29 cellular contexts compared by ENCODE assay signal in genomic region chr1:228219245-228219961, GRCh38.
"Had no signal": no experiment of that assay in that cellular context is flagged by ENCODE, and none has a peak within 500 bp of the region (broad histone marks: within the 10 kb centered on the region; RNA-seq: fewer than 3 reads in every experiment).

No MANE protein-coding gene starts in this region.

- H3K9me3 ChIP-seq: adrenal gland, right lobe of liver had no signal

- H3K4me3 Mint-ChIP-seq: activated CD4-positive, alpha-beta memory T cell treated with anti-CD3 and anti-CD28 coated beads, Interleukin-2, amount 10 ng/mL, durations not matched to agents 7 days and 5 days; activated CD4-positive, alpha-beta T cell treated with anti-CD3 and anti-CD28 coated beads, Interleukin-2, amount 10 ng/mL, durations not matched to agents 7 days and 5 days; activated naive CD4-positive, alpha-beta T cell treated with anti-CD3 and anti-CD28 coated beads for 36 hours; activated naive CD8-positive, alpha-beta T cell treated with anti-CD3 and anti-CD28 coated beads for 36 hours; activated T-helper 1 cell treated with anti-CD3 and anti-CD28 coated beads, Interleukin-12 subunit alpha, Interleukin-12 subunit beta, Interleukin-2, Interleukin-4 antibody, amounts not matched to agents 30 ng/mL and 10 ng/mL and 1 ng/mL, durations not matched to agents 14 hours and 24 hours and 36 hours; memory B cell; stimulated activated effector memory CD8-positive, alpha-beta T cell treated with anti-CD3 and anti-CD28 coated beads, Interleukin-12 subunit alpha, Interleukin-12 subunit beta, amount 100 ng/mL, for 72 hours; stimulated activated naive CD8-positive, alpha-beta T cell treated with anti-CD3 and anti-CD28 coated beads, Interleukin-15, Interleukin-2, amounts not matched to agents 100 ng/mL and 50 ng/mL, for 24 hours; T-helper 1 cell treated with Interleukin-12 subunit alpha and Interleukin-12 subunit beta and Interleukin-4 antibody, amounts not matched to agents 30 μg/mL and 1 μg/mL, for 36 hours had no signal

- ATAC-seq: activated CD4-positive, CD25-positive, alpha-beta regulatory T cell treated with anti-CD3 and anti-CD28 coated beads, Interleukin-2, amount 50 U/mL, for 24 hours; body of pancreas; gastroesophageal sphincter; left colon; naive thymus-derived CD8-positive, alpha-beta T cell; stimulated activated effector memory CD8-positive, alpha-beta T cell treated with anti-CD3 and anti-CD28 coated beads, Interleukin-12 subunit alpha, Interleukin-12 subunit beta, amount 100 ng/mL, for 72 hours had no signal

- H3K9me3 Mint-ChIP-seq: activated CD4-positive, alpha-beta memory T cell treated with anti-CD3 and anti-CD28 coated beads, Interleukin-2, amount 10 ng/mL, durations not matched to agents 7 days and 5 days; activated T-helper 1 cell treated with anti-CD3 and anti-CD28 coated beads, Interleukin-12 subunit alpha, Interleukin-12 subunit beta, Interleukin-2, Interleukin-4 antibody, amounts not matched to agents 30 ng/mL and 10 ng/mL and 1 ng/mL, durations not matched to agents 14 hours and 24 hours and 36 hours; neural crest cell; stimulated activated effector memory CD8-positive, alpha-beta T cell treated with anti-CD3 and anti-CD28 coated beads, Interleukin-12 subunit alpha, Interleukin-12 subunit beta, amount 100 ng/mL, for 72 hours; stimulated activated naive CD8-positive, alpha-beta T cell treated with anti-CD3 and anti-CD28 coated beads, Interleukin-15, Interleukin-2, amounts not matched to agents 100 ng/mL and 50 ng/mL, for 24 hours had no signal

- H3K27ac ChIP-seq: adrenal gland, body of pancreas, gastroesophageal sphincter, hepatocyte, right lobe of liver, skin epidermis, thoracic aorta, upper lobe of left lung, VCaP had no signal

- H3K4me1 Mint-ChIP-seq: activated CD4-positive, alpha-beta memory T cell treated with anti-CD3 and anti-CD28 coated beads, Interleukin-2, amount 10 ng/mL, durations not matched to agents 7 days and 5 days; activated CD4-positive, alpha-beta T cell treated with anti-CD3 and anti-CD28 coated beads, Interleukin-2, amount 10 ng/mL, durations not matched to agents 7 days and 5 days had no signal

- H3K27ac Mint-ChIP-seq: activated CD4-positive, alpha-beta memory T cell treated with anti-CD3 and anti-CD28 coated beads, Interleukin-2, amount 10 ng/mL, durations not matched to agents 7 days and 5 days; activated naive CD4-positive, alpha-beta T cell treated with anti-CD3 and anti-CD28 coated beads for 36 hours; activated naive CD8-positive, alpha-beta T cell treated with anti-CD3 and anti-CD28 coated beads for 36 hours; activated T-helper 1 cell treated with anti-CD3 and anti-CD28 coated beads, Interleukin-12 subunit alpha, Interleukin-12 subunit beta, Interleukin-2, Interleukin-4 antibody, amounts not matched to agents 30 ng/mL and 10 ng/mL and 1 ng/mL, durations not matched to agents 14 hours and 24 hours and 36 hours; memory B cell; stimulated activated effector memory CD8-positive, alpha-beta T cell treated with anti-CD3 and anti-CD28 coated beads, Interleukin-12 subunit alpha, Interleukin-12 subunit beta, amount 100 ng/mL, for 72 hours; stimulated activated naive CD8-positive, alpha-beta T cell treated with anti-CD3 and anti-CD28 coated beads, Interleukin-15, Interleukin-2, amounts not matched to agents 100 ng/mL and 50 ng/mL, for 24 hours; T-helper 1 cell treated with Interleukin-12 subunit alpha and Interleukin-12 subunit beta and Interleukin-4 antibody, amounts not matched to agents 30 μg/mL and 1 μg/mL, for 36 hours had no signal

- H3K4me1 ChIP-seq: adrenal gland, right lobe of liver had no signal

- H3K79me2 ChIP-seq: hepatocyte had no signal

- DNase-seq: activated CD4-positive, alpha-beta memory T cell treated with anti-CD3 and anti-CD28 coated beads, Interleukin-2, amount 10 ng/mL, durations not matched to agents 7 days and 5 days; activated CD4-positive, alpha-beta T cell treated with anti-CD3 and anti-CD28 coated beads, Interleukin-2, amount 10 ng/mL, durations not matched to agents 7 days and 5 days; activated effector memory CD4-positive, alpha-beta T cell treated with anti-CD3 and anti-CD28 coated beads, Interleukin-2, amount 50 U/mL, for 16 hours; activated naive CD4-positive, alpha-beta T cell treated with anti-CD3 and anti-CD28 coated beads for 36 hours; activated naive CD8-positive, alpha-beta T cell treated with anti-CD3 and anti-CD28 coated beads for 36 hours; adrenal gland; body of pancreas; effector CD8-positive, alpha-beta T cell; kidney; left colon; occipital lobe; right lobe of liver; stimulated activated CD4-positive, alpha-beta T cell treated with anti-CD3 and anti-CD28 coated beads, Interleukin-4, amount 100 ng/mL, for 24 hours; SW 1271; T-helper 9 cell had no signal

- H3K36me3 ChIP-seq: adrenal gland, right lobe of liver, thoracic aorta had no signal

- H3K4me3 ChIP-seq: adrenal gland, body of pancreas, gastroesophageal sphincter, hepatocyte, right lobe of liver, skin epidermis, thoracic aorta, upper lobe of left lung had no signal

- H2AFZ ChIP-seq: hepatocyte had no signal

- H3K4me2 ChIP-seq: hepatocyte had no signal

- H3K27me3 ChIP-seq: adrenal gland, body of pancreas, hepatocyte, right lobe of liver, upper lobe of left lung had no signal

- H3K27me3 Mint-ChIP-seq: activated CD4-positive, alpha-beta memory T cell treated with anti-CD3 and anti-CD28 coated beads, Interleukin-2, amount 10 ng/mL, durations not matched to agents 7 days and 5 days; activated CD4-positive, alpha-beta T cell treated with anti-CD3 and anti-CD28 coated beads, Interleukin-2, amount 10 ng/mL, durations not matched to agents 7 days and 5 days; activated naive CD8-positive, alpha-beta T cell treated with anti-CD3 and anti-CD28 coated beads for 36 hours; memory B cell; naive thymus-derived CD8-positive, alpha-beta T cell; stimulated activated naive CD8-positive, alpha-beta T cell treated with anti-CD3 and anti-CD28 coated beads, Interleukin-15, Interleukin-2, amounts not matched to agents 100 ng/mL and 50 ng/mL, for 24 hours had no signal
